ENCODE assay signal across 1 cellular context in genomic region chr15:96341465-96342142, GRCh38.
TF ChIP-seq lines count a peak whose summit lies in the region.

No MANE protein-coding gene starts in this region.

TF ChIP-seq in WTC11, 78 proteins besides CTCF, POLR2A, EP300 and RAD21 (continued from another document):
- TF ChIP-seq ZMAT4 (CRISPR knock-in tag; IDR thresholded peaks at IDR 0.05): no peak
- no peak for TF ChIP-seq ERG (CRISPR knock-in tag; IDR thresholded peaks at IDR 0.05)
- no peak for TF ChIP-seq ZNF671 (CRISPR knock-in tag; IDR thresholded peaks at IDR 0.05)
